9 cellular contexts compared by ENCODE assay signal in genomic region chr1:40382601-40383000, GRCh38. TPM values are rescaled to one million over a fixed set of nuclear protein-coding genes. Genes with fewer than 3 reads are reported as not detected.
DNase-seq lines count a peak whose midpoint lies in the region; ATAC-seq and TF ChIP-seq lines count a peak whose summit lies in the region.
"Had no signal": no experiment of that assay in that cellular context is flagged by ENCODE, and none has a peak within 500 bp of the region (broad histone marks: within the 10 kb centered on the region; RNA-seq: fewer than 3 reads in every experiment).

No MANE protein-coding gene starts in this region.

- H3K4me1 Mint-ChIP-seq in CD8-positive, alpha-beta memory T cell, result peaks cover 87 to 98% (median 98%) of the 10 kb centered on the region in 3 donors
- peaks cover 50% of the 10 kb centered on the region for H3K4me1 Mint-ChIP-seq in endodermal cell

- intact Hi-C loops in PC-3 (cut with micrococcal nuclease), result no loop called here

- H3K79me2 ChIP-seq in PC-3 (ENCODE audit: low read length), result peaks cover 97% of the 10 kb centered on the region

- peaks cover 0 to 3% of the 10 kb centered on the region in 2 donors for H3K27me3 Mint-ChIP-seq in CD8-positive, alpha-beta memory T cell
- H3K27me3 Mint-ChIP-seq in endodermal cell (ENCODE audit: insufficient read depth), result no peaks in the 10 kb centered on the region

- H3K9ac ChIP-seq in PC-3 (ENCODE audit: low read length) (peak overlapping the region; percentile 90), endodermal cell (ENCODE audit: extremely low read depth, low read length, poor library complexity, severe bottlenecking) (no peak overlapping the region)

- H3K9me3 Mint-ChIP-seq in CD8-positive, alpha-beta memory T cell, result no peaks in the 10 kb centered on the region
- H3K9me3 Mint-ChIP-seq in endodermal cell, result peaks cover 3% of the 10 kb centered on the region

- no peak overlapping the region for H2AFZ ChIP-seq in PC-3 (ENCODE audit: low read length)

- peaks cover 94% of the 10 kb centered on the region for H3K4me1 ChIP-seq in CD8-positive, alpha-beta memory T cell (ENCODE audit: insufficient read depth, low read length)
- H3K4me1 ChIP-seq in PC-3 (ENCODE audit: insufficient read depth, low read length) (peaks cover 71% of the 10 kb centered on the region), endodermal cell (ENCODE audit: control insufficient read depth, insufficient read depth, low read length) (peaks cover 21% of the 10 kb centered on the region)

- H3K4me3 ChIP-seq in CD8-positive, alpha-beta memory T cell (ENCODE audit: low read length), result peak overlapping the region; percentile 40
- H3K4me3 ChIP-seq in PC-3 (ENCODE audit: low read length) (peak overlapping the region; percentile 55), endodermal cell (ENCODE audit: low read length) (no peak overlapping the region), skin epidermis (no peak overlapping the region)

- BruUV-seq in PC-3 (replicated peaks; lab: Mats Ljungman, UMichigan), result no TSS peak

- H3K4me3 Mint-ChIP-seq in CD8-positive, alpha-beta memory T cell, result peak overlapping the region; percentile 72 to 87 (median 82)
- H3K4me3 Mint-ChIP-seq in endodermal cell, result no peak overlapping the region

- CTCF ChIA-PET in CD8-positive, alpha-beta memory T cell (lab: Charles Lee), result interaction anchor here (1.3 to 5.7 kb wide), 10 partner anchors 9 to 239 kb away, joined by 3 to 46 read pairs (median 7); partner anchors contain the start of gene SMAP2
- CTCF ChIA-PET in PC-3 (lab: Charles Lee), result interaction anchor here (1.6 kb wide), 1 partner anchor 44 kb away, joined by 6 read pairs; no protein-coding TSS in a partner anchor

- peak overlapping the region; percentile 85 for H3K4me2 ChIP-seq in PC-3 (ENCODE audit: low read length)

- H3F3A ChIP-seq in PC-3 (ENCODE audit: low read length, unreplicated experiment), result peaks cover 21% of the 10 kb centered on the region

- H3K27me3 ChIP-seq in CD8-positive, alpha-beta memory T cell (ENCODE audit: insufficient read depth, low read length, poor library complexity, severe bottlenecking), result no peaks in the 10 kb centered on the region
- H3K27me3 ChIP-seq in PC-3 (ENCODE audit: low read length) (no peaks in the 10 kb centered on the region), endodermal cell (ENCODE audit: control insufficient read depth, insufficient read depth, low read length, poor library complexity, severe bottlenecking) (no peaks in the 10 kb centered on the region)

- DNase-seq in CD8-positive, alpha-beta memory T cell, result peak in 1 of 5 donors; percentile 7
- DNase-seq in PC-3 (no peak), endodermal cell (no peak), cerebellar nuclear complex (lab: John Stamatoyannopoulos, UW) (no peak), NCI-H187 treated with DMSO at 0.1 percent for 48 hours (lab: John Stamatoyannopoulos, UW) (no peak)
- DNase-seq: kidney had no signal

- TF ChIP-seq CTCF in PC-3 (conservative IDR thresholded peaks at IDR 0.05; ENCODE audit: low read depth, low read length), result 0 out of 2 replicates have a peak, but pooled peaks have one; percentile 23
- TF ChIP-seq CTCF in endodermal cell (conservative IDR thresholded peaks at IDR 0.05), result peak; percentile 43

- no peaks in the 10 kb centered on the region for H4K20me1 ChIP-seq in PC-3 (ENCODE audit: low read length)

- no peaks in the 10 kb centered on the region for H3K9me3 ChIP-seq in CD8-positive, alpha-beta memory T cell (ENCODE audit: low read length)
- H3K9me3 ChIP-seq in PC-3 (ENCODE audit: low read length) (no peaks in the 10 kb centered on the region), endodermal cell (ENCODE audit: control insufficient read depth, low read length) (peaks cover 8% of the 10 kb centered on the region)

- peaks cover 8 to 38% (median 11%) of the 10 kb centered on the region in 3 donors for H3K36me3 Mint-ChIP-seq in CD8-positive, alpha-beta memory T cell
- H3K36me3 Mint-ChIP-seq in endodermal cell (ENCODE audit: low read depth), result peaks cover 13% of the 10 kb centered on the region

- ATAC-seq in PC-3, result peak; percentile 12; the same call in 1 of the 2 replicates
- no peak for ATAC-seq in HG02840 (IDR thresholded peaks at IDR 0.05; ENCODE audit: low FRiP score, unreplicated experiment)
- ATAC-seq in HG02571 (IDR thresholded peaks at IDR 0.05; ENCODE audit: unreplicated experiment), result no peak

- H3K9me2 ChIP-seq in PC-3 (replicated peaks; ENCODE audit: low read length), result no peaks in the 10 kb centered on the region

- no peaks in the 10 kb centered on the region for H3K36me3 ChIP-seq in CD8-positive, alpha-beta memory T cell (ENCODE audit: insufficient read depth, low read length)
- H3K36me3 ChIP-seq in PC-3 (ENCODE audit: low read depth, low read length) (no peaks in the 10 kb centered on the region; the same call in none of the 2 replicates), endodermal cell (ENCODE audit: control insufficient read depth, insufficient read depth, low read length) (peaks cover 13% of the 10 kb centered on the region)

- POLR2A ChIA-PET in CD8-positive, alpha-beta memory T cell (lab: Charles Lee), result interaction anchor here (1.1 to 8.8 kb wide), 2 partner anchors 9 to 15 kb away, joined by 3 to 86 read pairs; partner anchors contain the start of gene SMAP2
- POLR2A ChIA-PET in PC-3 (lab: Charles Lee; ENCODE audit: unreplicated experiment), result no interaction called here

- H3K27ac Mint-ChIP-seq in CD8-positive, alpha-beta memory T cell, result peak overlapping the region; percentile 90 to 100 (median 98)
- H3K27ac Mint-ChIP-seq in endodermal cell, result no peak overlapping the region

- H3K27ac ChIP-seq in CD8-positive, alpha-beta memory T cell (ENCODE audit: low read depth, low read length), result peak overlapping the region; percentile 95
- peak overlapping the region; percentile 99 for H3K27ac ChIP-seq in PC-3 (ENCODE audit: low read length)
- H3K27ac ChIP-seq in endodermal cell (ENCODE audit: low read depth, low read length), result no peak overlapping the region
- peak overlapping the region in 17 of 21 experiments; percentile 18 to 96 (median 84) for H3K27ac ChIP-seq in skin epidermis

RNA-seq across cellular contexts. Expression of gene SMAP2, which starts 9.1 kb away (rescaled TPM):
- total RNA-seq in CD8-positive, alpha-beta memory T cell, result 100 to 1,000 TPM; 144 to 146 TPM
- polyA plus RNA-seq in CD8-positive, alpha-beta memory T cell, result 340 TPM
- total RNA-seq in PC-3 (2014; rRNA removed), result 48.1 and 51.0 TPM in 2 replicates
- total RNA-seq in endodermal cell, result 10 to 100 TPM; 21.9 to 22.3 TPM
- polyA plus RNA-seq in endodermal cell (2013, experiment 1 of 2), result 18.0 TPM
- 17.6 TPM for polyA plus RNA-seq in endodermal cell (2013, experiment 2 of 2)

Comparison
In these comparisons a context has a peak if more than half of its experiments do, and no peak if none do; other contexts are left out.
1. H3K4me3 ChIP-seq: peak in CD8-positive, alpha-beta memory T cell (single experiment) and PC-3 (single experiment); none in endodermal cell (single experiment) and skin epidermis (0 of 7).